In genomic region chr6:89597988-89598387, GRCh38 we compare ENCODE assay signal across 7 cellular contexts. TPM values are rescaled to one million over a fixed set of nuclear protein-coding genes. Genes with fewer than 3 reads are reported as not detected.
DNase-seq lines count a peak whose midpoint lies in the region; ATAC-seq and TF ChIP-seq lines count a peak whose summit lies in the region.

No MANE protein-coding gene starts in this region.

- CTCF ChIA-PET in activated CD8-positive, alpha-beta T cell treated with anti-CD3 and anti-CD28 coated beads for 36 hours (lab: Charles Lee) = interaction anchor here (0.9 to 2.9 kb wide), 6 partner anchors 11 to 231 kb away, joined by 3 to 10 read pairs (median 5); partner anchors contain the start of gene ANKRD6

- intact Hi-C loops in activated CD8-positive, alpha-beta T cell treated with anti-CD3 and anti-CD28 coated beads for 36 hours (cut with micrococcal nuclease) = no loop called here

- peaks cover 7% of the 10 kb centered on the region for H3K36me3 Mint-ChIP-seq in activated CD8-positive, alpha-beta T cell treated with anti-CD3 and anti-CD28 coated beads for 36 hours (ENCODE audit: low read depth)

- H3K4me1 Mint-ChIP-seq in activated CD8-positive, alpha-beta T cell treated with anti-CD3 and anti-CD28 coated beads for 36 hours (ENCODE audit: low read depth) = peaks cover 31% of the 10 kb centered on the region

- peak overlapping the region; percentile 18 for H3K27ac Mint-ChIP-seq in activated CD8-positive, alpha-beta T cell treated with anti-CD3 and anti-CD28 coated beads for 36 hours

- H3K27me3 Mint-ChIP-seq in activated CD8-positive, alpha-beta T cell treated with anti-CD3 and anti-CD28 coated beads for 36 hours = no peaks in the 10 kb centered on the region

- peaks cover 10% of the 10 kb centered on the region for H3K9me3 Mint-ChIP-seq in activated CD8-positive, alpha-beta T cell treated with anti-CD3 and anti-CD28 coated beads for 36 hours

- TF ChIP-seq CTCF in LNCAP (IDR thresholded peaks at IDR 0.05) = peak; percentile 35; the same call in 1 of the 2 replicates
- no peak for TF ChIP-seq CTCF in activated CD8-positive, alpha-beta T cell treated with anti-CD3 and anti-CD28 coated beads for 36 hours (IDR thresholded peaks at IDR 0.05)

- ATAC-seq in activated CD8-positive, alpha-beta T cell treated with anti-CD3 and anti-CD28 coated beads for 36 hours = no peak
- ATAC-seq in HG03460 (IDR thresholded peaks at IDR 0.05; ENCODE audit: unreplicated experiment) = no peak

- no peak overlapping the region for H3K4me3 Mint-ChIP-seq in activated CD8-positive, alpha-beta T cell treated with anti-CD3 and anti-CD28 coated beads for 36 hours

- peak; percentile 29 for DNase-seq in GF-D8 (lab: John Stamatoyannopoulos, UW)
- DNase-seq in activated CD8-positive, alpha-beta T cell treated with anti-CD3 and anti-CD28 coated beads for 36 hours = no peak
- DNase-seq in kidney tubule cell (ENCODE audit: low spot score) = peak; percentile 74
- no peak for DNase-seq in nucleus accumbens (lab: John Stamatoyannopoulos, UW)
- DNase-seq in cortex of kidney (lab: John Stamatoyannopoulos, UW) = no peak

- POLR2A ChIA-PET in activated CD8-positive, alpha-beta T cell treated with anti-CD3 and anti-CD28 coated beads for 36 hours (lab: Charles Lee) = no interaction called here

RNA-seq across cellular contexts. Expression of gene LYRM2, which starts 40.6 kb away (rescaled TPM):
- total RNA-seq in activated CD8-positive, alpha-beta T cell treated with anti-CD3 and anti-CD28 coated beads for 36 hours = 10 to 100 TPM; 23.6 to 23.7 TPM

Comparison
In these comparisons a context has a peak if more than half of its experiments do, and no peak if none do; other contexts are left out.
1. DNase-seq: peak in GF-D8 (single experiment) and kidney tubule cell (single experiment); none in activated CD8-positive, alpha-beta T cell treated with anti-CD3 and anti-CD28 coated beads for 36 hours (single experiment), nucleus accumbens (0 of 56) and cortex of kidney (single experiment).